ENCODE assay signal across 8 cellular contexts in genomic region chr17:9575381-9576072, GRCh38. TPM values are rescaled to one million over a fixed set of nuclear protein-coding genes. Genes with fewer than 3 reads are reported as not detected.
DNase-seq lines count a peak whose midpoint lies in the region; ATAC-seq, FAIRE-seq and TF ChIP-seq lines count a peak whose summit lies in the region.

Gene STX8, minus strand, starts transcription at chr17:9575820. Its CDS starts 12 bp downstream, at chr17:9575808.

- peak within 1 kb of the TSS in 1 of 2 donors; percentile 60 for H3K27ac ChIP-seq in kidney (ENCODE audit: low read depth in 2 of 2, low read length in 2 of 2)

- H3K9ac ChIP-seq in kidney (ENCODE audit: low read length in 2 of 2) = peak within 1 kb of the TSS; percentile 77 to 80

- H3K9me3 ChIP-seq in kidney (ENCODE audit: control insufficient read depth in 1 of 2, low read length in 2 of 2) = no peaks in the 10 kb centered on the region

- ATAC-seq in HG02981 (IDR thresholded peaks at IDR 0.05; ENCODE audit: unreplicated experiment) = peak; percentile 65

- intact Hi-C loops in kidney (cut with DNase I) = no loop called here

- no peak for TF ChIP-seq CTCF in kidney (IDR thresholded peaks at IDR 0.05; ENCODE audit: borderline replicate concordance, extremely low read depth, insufficient read depth)

- peak within 1 kb of the TSS; percentile 86 to 96 for H3K4me3 ChIP-seq in kidney (ENCODE audit: low read length in 2 of 2)

- FAIRE-seq in kidney (lab: Jason Lieb, UNC) = no peak

- H3K36me3 ChIP-seq in kidney (ENCODE audit: control insufficient read depth in 1 of 2, insufficient read depth in 2 of 2, low read length in 2 of 2) = no peaks in the 10 kb centered on the region

- DNase-seq in NCI-H2171 treated with DMSO at 0.1 percent for 48 hours (lab: John Stamatoyannopoulos, UW) (peak; percentile 46), NCI-H2171 (lab: John Stamatoyannopoulos, UW) (no peak), NCI-H345 treated with DMSO at 0.1 percent for 48 hours (lab: John Stamatoyannopoulos, UW; ENCODE audit: unreplicated experiment) (peak; percentile 47), cerebellar cortex (ENCODE audit: low spot score) (peak; percentile 81), kidney (peak; percentile 97)
- peak; percentile 86 for DNase-seq in activated CD4-positive, CD25-positive, alpha-beta regulatory T cell treated with anti-CD3 and anti-CD28 coated beads, Interleukin-2, amount 50 U/mL, for 72 hours
- peak; percentile 90 for DNase-seq in stimulated activated CD4-positive, alpha-beta T cell treated with anti-CD3 and anti-CD28 coated beads, Interleukin-15, amount 100 ng/mL, for 24 hours

- H3K4me1 ChIP-seq in kidney (ENCODE audit: control insufficient read depth in 1 of 2, insufficient read depth in 1 of 2, low read depth in 1 of 2, low read length in 2 of 2) = peaks cover 6 to 8% of the 10 kb centered on the region in 2 donors

RNA-seq across cellular contexts. Expression of gene STX8, which starts in this region (rescaled TPM):
- total RNA-seq in kidney = 67.2 TPM
- polyA plus RNA-seq in kidney (ENCODE audit: insufficient read depth, low read depth, low replicate concordance) = 127 TPM
